In genomic region chr10:91880310-91880709, GRCh38 we compare ENCODE assay signal across 2 cellular contexts.
TF ChIP-seq lines count a peak whose summit lies in the region.

No MANE protein-coding gene starts in this region.

TF ChIP-seq in SK-N-SH, 30 proteins besides CTCF, POLR2A, EP300 and RAD21 (continued from another document):
- TF ChIP-seq ZBTB33 (IDR thresholded peaks at IDR 0.05; ENCODE audit: borderline replicate concordance, low read depth) (no peak), RCOR1 (IDR thresholded peaks at IDR 0.05; ENCODE audit: low read length) (no peak)

TF ChIP-seq in WTC11, 78 proteins besides CTCF, POLR2A, EP300 and RAD21 (continued from another document):
- TF ChIP-seq NR2C2 (CRISPR knock-in tag; IDR thresholded peaks at IDR 0.05) (no peak), HMGA2 (CRISPR knock-in tag; IDR thresholded peaks at IDR 0.05) (no peak), CBFB (CRISPR knock-in tag; IDR thresholded peaks at IDR 0.05; ENCODE audit: low read depth) (no peak), ELF4 (CRISPR knock-in tag; IDR thresholded peaks at IDR 0.05; ENCODE audit: low read depth) (no peak), GTF2I (CRISPR knock-in tag; conservative IDR thresholded peaks at IDR 0.05) (no peak)
